In the genomic region with DNA sequence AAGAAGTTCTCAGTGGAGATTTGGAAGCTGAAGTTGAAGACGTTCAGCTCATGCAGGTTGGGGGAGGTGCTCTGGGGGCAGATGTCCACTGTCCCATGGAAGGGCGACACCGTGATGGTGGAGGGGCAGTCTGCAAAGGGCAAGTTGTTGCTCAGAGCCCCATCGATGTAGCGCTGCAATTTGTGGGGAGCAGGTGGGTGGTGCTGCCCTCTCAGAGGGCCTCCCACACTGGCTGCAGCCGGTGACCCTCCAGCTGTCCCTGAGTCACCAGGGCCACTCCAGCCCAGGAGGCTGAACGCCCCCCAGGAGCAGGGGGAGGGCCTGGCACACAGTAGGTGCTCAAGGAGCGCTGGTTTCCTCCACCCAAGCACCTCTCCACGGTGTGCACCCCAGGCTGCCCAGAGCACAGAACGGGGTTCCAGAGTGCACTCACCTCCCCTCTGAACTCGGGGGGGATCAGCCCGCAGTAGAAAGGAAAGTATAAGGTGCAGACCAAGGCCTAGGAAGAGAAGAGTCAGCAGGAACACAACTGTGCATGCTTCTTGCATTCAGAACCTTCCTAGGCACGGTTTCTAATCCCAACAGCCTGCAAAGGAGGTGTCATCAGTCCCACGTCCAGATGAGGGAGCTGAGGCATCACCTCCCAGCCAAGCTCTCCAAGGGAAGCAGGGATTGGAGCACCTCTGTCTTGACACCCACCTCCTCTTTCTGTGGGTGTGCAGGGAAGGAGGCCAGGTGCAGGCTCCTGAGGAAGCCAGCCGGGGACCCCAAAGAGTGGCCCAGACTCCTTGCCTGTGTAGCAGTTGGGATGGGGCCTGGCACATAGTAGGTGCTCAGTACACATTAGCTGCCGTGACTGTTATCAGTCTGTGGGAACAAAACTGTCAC, we compare ENCODE assay signal across 1 cellular context.
TF ChIP-seq lines count a peak whose summit lies in the region.

No MANE protein-coding gene starts in this region.

TF ChIP-seq in GM23338, 12 proteins besides CTCF, POLR2A, EP300 and RAD21 (continued from another document):
- TF ChIP-seq, protein P1, sequence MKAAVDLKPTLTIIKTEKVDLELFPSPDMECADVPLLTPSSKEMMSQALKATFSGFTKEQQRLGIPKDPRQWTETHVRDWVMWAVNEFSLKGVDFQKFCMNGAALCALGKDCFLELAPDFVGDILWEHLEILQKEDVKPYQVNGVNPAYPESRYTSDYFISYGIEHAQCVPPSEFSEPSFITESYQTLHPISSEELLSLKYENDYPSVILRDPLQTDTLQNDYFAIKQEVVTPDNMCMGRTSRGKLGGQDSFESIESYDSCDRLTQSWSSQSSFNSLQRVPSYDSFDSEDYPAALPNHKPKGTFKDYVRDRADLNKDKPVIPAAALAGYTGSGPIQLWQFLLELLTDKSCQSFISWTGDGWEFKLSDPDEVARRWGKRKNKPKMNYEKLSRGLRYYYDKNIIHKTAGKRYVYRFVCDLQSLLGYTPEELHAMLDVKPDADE (IDR thresholded peaks at IDR 0.05): no peak
- no peak for TF ChIP-seq NANOG (IDR thresholded peaks at IDR 0.05; ENCODE audit: borderline replicate concordance)
- TF ChIP-seq, protein P2, sequence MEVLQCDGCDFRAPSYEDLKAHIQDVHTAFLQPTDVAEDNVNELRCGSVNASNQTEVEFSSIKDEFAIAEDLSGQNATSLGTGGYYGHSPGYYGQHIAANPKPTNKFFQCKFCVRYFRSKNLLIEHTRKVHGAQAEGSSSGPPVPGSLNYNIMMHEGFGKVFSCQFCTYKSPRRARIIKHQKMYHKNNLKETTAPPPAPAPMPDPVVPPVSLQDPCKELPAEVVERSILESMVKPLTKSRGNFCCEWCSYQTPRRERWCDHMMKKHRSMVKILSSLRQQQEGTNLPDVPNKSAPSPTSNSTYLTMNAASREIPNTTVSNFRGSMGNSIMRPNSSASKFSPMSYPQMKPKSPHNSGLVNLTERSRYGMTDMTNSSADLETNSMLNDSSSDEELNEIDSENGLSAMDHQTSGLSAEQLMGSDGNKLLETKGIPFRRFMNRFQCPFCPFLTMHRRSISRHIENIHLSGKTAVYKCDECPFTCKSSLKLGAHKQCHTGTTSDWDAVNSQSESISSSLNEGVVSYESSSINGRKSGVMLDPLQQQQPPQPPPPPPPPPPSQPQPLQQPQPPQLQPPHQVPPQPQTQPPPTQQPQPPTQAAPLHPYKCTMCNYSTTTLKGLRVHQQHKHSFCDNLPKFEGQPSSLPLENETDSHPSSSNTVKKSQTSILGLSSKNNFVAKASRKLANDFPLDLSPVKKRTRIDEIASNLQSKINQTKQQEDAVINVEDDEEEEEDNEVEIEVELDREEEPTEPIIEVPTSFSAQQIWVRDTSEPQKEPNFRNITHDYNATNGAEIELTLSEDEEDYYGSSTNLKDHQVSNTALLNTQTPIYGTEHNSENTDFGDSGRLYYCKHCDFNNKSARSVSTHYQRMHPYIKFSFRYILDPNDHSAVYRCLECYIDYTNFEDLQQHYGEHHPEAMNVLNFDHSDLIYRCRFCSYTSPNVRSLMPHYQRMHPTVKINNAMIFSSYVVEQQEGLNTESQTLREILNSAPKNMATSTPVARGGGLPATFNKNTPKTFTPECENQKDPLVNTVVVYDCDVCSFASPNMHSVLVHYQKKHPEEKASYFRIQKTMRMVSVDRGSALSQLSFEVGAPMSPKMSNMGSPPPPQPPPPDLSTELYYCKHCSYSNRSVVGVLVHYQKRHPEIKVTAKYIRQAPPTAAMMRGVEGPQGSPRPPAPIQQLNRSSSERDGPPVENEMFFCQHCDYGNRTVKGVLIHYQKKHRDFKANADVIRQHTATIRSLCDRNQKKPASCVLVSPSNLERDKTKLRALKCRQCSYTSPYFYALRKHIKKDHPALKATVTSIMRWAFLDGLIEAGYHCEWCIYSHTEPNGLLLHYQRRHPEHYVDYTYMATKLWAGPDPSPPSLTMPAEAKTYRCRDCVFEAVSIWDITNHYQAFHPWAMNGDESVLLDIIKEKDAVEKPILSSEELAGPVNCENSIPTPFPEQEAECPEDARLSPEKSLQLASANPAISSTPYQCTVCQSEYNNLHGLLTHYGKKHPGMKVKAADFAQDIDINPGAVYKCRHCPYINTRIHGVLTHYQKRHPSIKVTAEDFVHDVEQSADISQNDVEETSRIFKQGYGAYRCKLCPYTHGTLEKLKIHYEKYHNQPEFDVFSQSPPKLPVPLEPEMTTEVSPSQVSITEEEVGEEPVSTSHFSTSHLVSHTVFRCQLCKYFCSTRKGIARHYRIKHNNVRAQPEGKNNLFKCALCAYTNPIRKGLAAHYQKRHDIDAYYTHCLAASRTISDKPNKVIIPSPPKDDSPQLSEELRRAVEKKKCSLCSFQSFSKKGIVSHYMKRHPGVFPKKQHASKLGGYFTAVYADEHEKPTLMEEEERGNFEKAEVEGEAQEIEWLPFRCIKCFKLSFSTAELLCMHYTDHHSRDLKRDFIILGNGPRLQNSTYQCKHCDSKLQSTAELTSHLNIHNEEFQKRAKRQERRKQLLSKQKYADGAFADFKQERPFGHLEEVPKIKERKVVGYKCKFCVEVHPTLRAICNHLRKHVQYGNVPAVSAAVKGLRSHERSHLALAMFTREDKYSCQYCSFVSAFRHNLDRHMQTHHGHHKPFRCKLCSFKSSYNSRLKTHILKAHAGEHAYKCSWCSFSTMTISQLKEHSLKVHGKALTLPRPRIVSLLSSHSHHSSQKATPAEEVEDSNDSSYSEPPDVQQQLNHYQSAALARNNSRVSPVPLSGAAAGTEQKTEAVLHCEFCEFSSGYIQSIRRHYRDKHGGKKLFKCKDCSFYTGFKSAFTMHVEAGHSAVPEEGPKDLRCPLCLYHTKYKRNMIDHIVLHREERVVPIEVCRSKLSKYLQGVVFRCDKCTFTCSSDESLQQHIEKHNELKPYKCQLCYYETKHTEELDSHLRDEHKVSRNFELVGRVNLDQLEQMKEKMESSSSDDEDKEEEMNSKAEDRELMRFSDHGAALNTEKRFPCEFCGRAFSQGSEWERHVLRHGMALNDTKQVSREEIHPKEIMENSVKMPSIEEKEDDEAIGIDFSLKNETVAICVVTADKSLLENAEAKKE (CRISPR knock-in tag; IDR thresholded peaks at IDR 0.05): no peak
- TF ChIP-seq EZH2 (IDR thresholded peaks at IDR 0.05; ENCODE audit: low read depth, unreplicated experiment): no peak
- TF ChIP-seq EZH2phosphoT487 (IDR thresholded peaks at IDR 0.05; ENCODE audit: unreplicated experiment): no peak
